19 cellular contexts compared by ENCODE assay signal in the genomic region with DNA sequence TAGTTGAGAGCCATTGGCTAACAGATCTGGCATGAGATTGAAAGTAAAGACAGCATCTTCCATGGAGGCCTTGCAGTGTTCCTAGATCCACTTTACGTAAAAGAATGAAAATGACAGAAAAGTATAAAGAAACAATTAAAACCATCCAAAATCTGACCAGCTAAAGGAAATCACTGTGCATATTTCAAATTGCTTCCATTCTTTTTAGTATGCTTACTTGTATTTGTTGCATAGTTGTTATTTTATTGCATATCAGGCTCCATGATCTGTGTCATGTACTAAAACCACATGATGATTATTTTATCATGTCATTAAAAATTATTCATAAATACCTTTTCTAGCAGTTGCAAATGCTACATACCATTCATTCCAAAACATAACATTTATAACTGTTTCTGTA.
DNase-seq lines count a peak whose midpoint lies in the region; ATAC-seq, FAIRE-seq and TF ChIP-seq lines count a peak whose summit lies in the region.
"Had no signal": no experiment of that assay in that cellular context is flagged by ENCODE, and none has a peak within 500 bp of the region (broad histone marks: within the 10 kb centered on the region; RNA-seq: fewer than 3 reads in every experiment).

No MANE protein-coding gene starts in this region.

- no peak overlapping the region for H3K4me3 Mint-ChIP-seq in HFFc6
- H3K4me3 Mint-ChIP-seq: B cell; CD4-positive, alpha-beta memory T cell had no signal

- H3K27ac ChIP-seq in left lung, result no peak overlapping the region
- no peak overlapping the region for H3K27ac ChIP-seq in transverse colon
- H3K27ac ChIP-seq: A549, C4-2B had no signal

- DNase-seq in EH (ENCODE audit: low read depth) (peak; percentile 74), HFFc6 (peak; percentile 3), choroid plexus epithelial cell (ENCODE audit: low read depth) (peak; percentile 52), left lung (no peak), DMS53 treated with DMSO at 0.1 percent for 48 hours (lab: John Stamatoyannopoulos, UW; ENCODE audit: unreplicated experiment) (no peak), transverse colon (no peak), GM19239 (ENCODE audit: insufficient read length, low spot score) (no peak)
- DNase-seq: CD4-positive, alpha-beta memory T cell; DMS79 treated with DMSO at 0.1 percent for 48 hours; GF-D8; Karpas-422 had no signal

- H3K4me1 ChIP-seq in left lung (no peaks in the 10 kb centered on the region), transverse colon (no peaks in the 10 kb centered on the region)
- H3K4me1 ChIP-seq: A549, HAP-1 had no signal

- H3K27me3 ChIP-seq in left lung (no peaks in the 10 kb centered on the region), transverse colon (no peaks in the 10 kb centered on the region)

- H3K4me1 Mint-ChIP-seq in HFFc6 (ENCODE audit: low read depth), result peaks cover 11% of the 10 kb centered on the region

- no peak for TF ChIP-seq POLR2A in transverse colon (IDR thresholded peaks at IDR 0.05)

- intact Hi-C loops in left lung (cut with DNase I), result no loop called here
- intact Hi-C loops in transverse colon (cut with DNase I; ENCODE audit: low total_unique reads), result no loop called here

- no peak for FAIRE-seq in GM19239 (lab: Jason Lieb, UNC)
- FAIRE-seq: A549, GM12878, GM18507, H1, K562 had no signal

- no peaks in the 10 kb centered on the region for H3K9me3 Mint-ChIP-seq in HFFc6
- H3K9me3 Mint-ChIP-seq: CD4-positive, alpha-beta memory T cell had no signal

- H3K4me3 ChIP-seq in choroid plexus epithelial cell (ENCODE audit: low read depth, low read length) (no peak overlapping the region), left lung (no peak overlapping the region), transverse colon (no peak overlapping the region)
- H3K4me3 ChIP-seq: A549, GM12878, HAP-1, K562 had no signal

- no peak overlapping the region for H3K27ac Mint-ChIP-seq in HFFc6
- H3K27ac Mint-ChIP-seq: B cell; CD4-positive, alpha-beta memory T cell had no signal

- 92 to 98% methylated on average over 1 of the region's 1 CpG for WGBS in transverse colon (ENCODE audit: low coverage in 1 of 2), 2 donors

- TF ChIP-seq CTCF in HFFc6 (IDR thresholded peaks at IDR 0.05) (no peak), choroid plexus epithelial cell (conservative IDR thresholded peaks at IDR 0.05; ENCODE audit: low read depth, low read length) (no peak), left lung (IDR thresholded peaks at IDR 0.05) (no peak), transverse colon (IDR thresholded peaks at IDR 0.05) (no peak)

- H3K9me3 ChIP-seq in left lung, result no peaks in the 10 kb centered on the region
- H3K9me3 ChIP-seq in transverse colon, result no peaks in the 10 kb centered on the region
- H3K9me3 ChIP-seq: A549, HAP-1 had no signal

- in situ Hi-C loops in transverse colon (cut with MboI; ENCODE audit: low pct_ligation_motif_present in 1 of 4, low pct_unique_long_range_greater_than_20kb in 1 of 4, low sequenced_read_pairs in 3 of 4), result no loop called here

- ATAC-seq in left lung, result no peak
- ATAC-seq: A549, GM12878, K562 had no signal

- H3K36me3 ChIP-seq in left lung, result no peaks in the 10 kb centered on the region
- no peaks in the 10 kb centered on the region for H3K36me3 ChIP-seq in transverse colon
- H3K36me3 ChIP-seq: HAP-1 had no signal

- H3K27me3 Mint-ChIP-seq in HFFc6 (ENCODE audit: insufficient read depth), result peaks cover 3% of the 10 kb centered on the region; the same call in 1 of the 2 replicates
- H3K27me3 Mint-ChIP-seq: B cell; CD4-positive, alpha-beta memory T cell had no signal

- no peaks in the 10 kb centered on the region for H3K36me3 Mint-ChIP-seq in HFFc6 (ENCODE audit: low read depth)
- H3K36me3 Mint-ChIP-seq: CD4-positive, alpha-beta memory T cell had no signal

- no peak for TF ChIP-seq EP300 in transverse colon (IDR thresholded peaks at IDR 0.05; ENCODE audit: low read depth)

Comparison
In these comparisons a context has a peak if more than half of its experiments do, and no peak if none do; other contexts are left out.
1. DNase-seq: peak in EH (single experiment), HFFc6 (single experiment) and choroid plexus epithelial cell (single experiment); none in left lung (0 of 2), DMS53 treated with DMSO at 0.1 percent for 48 hours (single experiment), transverse colon (single experiment) and GM19239 (single experiment).